In the genomic region with DNA sequence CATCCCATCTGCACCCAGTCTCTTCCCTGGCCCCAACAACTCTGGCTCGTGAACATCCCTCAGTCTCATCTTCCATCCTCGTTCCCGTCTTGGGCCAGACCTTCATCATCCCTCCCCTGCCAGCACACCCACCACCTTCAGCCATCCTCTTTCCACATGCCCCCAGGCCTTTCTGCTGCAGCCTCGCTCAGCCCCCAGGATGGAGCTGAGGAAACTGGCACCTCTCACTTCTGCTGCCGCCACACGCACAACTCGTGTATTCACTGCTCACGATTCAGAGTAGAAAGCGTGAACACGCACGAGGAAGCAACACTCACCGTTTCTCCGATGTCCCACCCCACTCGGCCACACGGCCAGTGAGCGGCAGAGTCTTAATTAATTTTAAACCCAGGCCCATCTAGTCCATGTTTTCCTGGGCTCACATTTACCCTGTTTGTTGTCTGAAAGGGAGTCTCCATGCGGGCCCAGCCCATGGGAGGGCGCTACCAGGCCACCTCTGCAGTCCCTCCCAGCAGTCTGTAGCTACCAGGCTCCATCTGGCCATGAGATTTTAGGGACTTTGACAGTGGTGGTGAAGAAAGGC, we compare ENCODE assay signal across 16 cellular contexts. TPM values are rescaled to one million over a fixed set of nuclear protein-coding genes. Genes with fewer than 3 reads are reported as not detected.
DNase-seq lines count a peak whose midpoint lies in the region; ATAC-seq and TF ChIP-seq lines count a peak whose summit lies in the region.
"Had no signal": no experiment of that assay in that cellular context is flagged by ENCODE, and none has a peak within 500 bp of the region (broad histone marks: within the 10 kb centered on the region; RNA-seq: fewer than 3 reads in every experiment).

No MANE protein-coding gene starts in this region.

- no peak for DNase-seq in activated naive CD8-positive, alpha-beta T cell treated with anti-CD3 and anti-CD28 coated beads for 36 hours
- DNase-seq in glutamatergic neuron (no peak), kidney glomerular epithelial cell (lab: John Stamatoyannopoulos, UW) (no peak)
- DNase-seq in stimulated activated naive B cell treated with anti-CD40 and anti-IgM and Interleukin-4, amounts not matched to agents 10 μg/mL and 1 μg/mL and 100 μg/mL, for 72 hours, result no peak
- DNase-seq: BE2C; CD4-positive, alpha-beta memory T cell; DND-41; GDM1; GOT3; NCI-H1436; NCI-H2029 treated with DMSO at 0.1 percent for 48 hours; NCI-H510A treated with DMSO at 0.1 percent for 48 hours had no signal

- no peaks in the 10 kb centered on the region for H3K27me3 Mint-ChIP-seq in activated naive CD8-positive, alpha-beta T cell
- H3K27me3 Mint-ChIP-seq in activated naive CD8-positive, alpha-beta T cell treated with anti-CD3 and anti-CD28 coated beads for 36 hours, result no peaks in the 10 kb centered on the region
- H3K27me3 Mint-ChIP-seq in activated T-helper 17 cell treated with anti-CD3 and anti-CD28 coated beads, Interleukin-2, amount 50 U/mL, for 72 hours, result no peaks in the 10 kb centered on the region
- peaks cover 17% of the 10 kb centered on the region for H3K27me3 Mint-ChIP-seq in glutamatergic neuron (ENCODE audit: unreplicated experiment)
- no peaks in the 10 kb centered on the region for H3K27me3 Mint-ChIP-seq in stimulated activated naive B cell treated with anti-CD40 and anti-IgM and Interleukin-4, amounts not matched to agents 10 μg/mL and 1 μg/mL and 100 μg/mL, for 72 hours
- H3K27me3 Mint-ChIP-seq: CD4-positive, alpha-beta memory T cell had no signal

- ATAC-seq in activated T-helper 17 cell treated with anti-CD3 and anti-CD28 coated beads, Interleukin-2, amount 50 U/mL, for 72 hours (replicated peaks), result no peak
- no peak for ATAC-seq in stimulated activated naive B cell treated with anti-CD40 and anti-IgM and Interleukin-4, amounts not matched to agents 10 μg/mL and 1 μg/mL and 100 μg/mL, for 72 hours (replicated peaks)
- ATAC-seq in GM21381 (IDR thresholded peaks at IDR 0.05; ENCODE audit: unreplicated experiment), result no peak
- ATAC-seq: K562 had no signal

- H3K4me1 Mint-ChIP-seq in activated naive CD8-positive, alpha-beta T cell (ENCODE audit: low read depth), result peaks cover 6% of the 10 kb centered on the region
- H3K4me1 Mint-ChIP-seq in activated naive CD8-positive, alpha-beta T cell treated with anti-CD3 and anti-CD28 coated beads for 36 hours, result peaks cover 12% of the 10 kb centered on the region
- no peaks in the 10 kb centered on the region for H3K4me1 Mint-ChIP-seq in activated T-helper 17 cell treated with anti-CD3 and anti-CD28 coated beads, Interleukin-2, amount 50 U/mL, for 72 hours
- H3K4me1 Mint-ChIP-seq in glutamatergic neuron (ENCODE audit: low read depth, unreplicated experiment), result peaks cover 44% of the 10 kb centered on the region
- H3K4me1 Mint-ChIP-seq in stimulated activated naive B cell treated with anti-CD40 and anti-IgM and Interleukin-4, amounts not matched to agents 10 μg/mL and 1 μg/mL and 100 μg/mL, for 72 hours, result peaks cover 0 to 6% of the 10 kb centered on the region in 2 donors

- peaks cover 2% of the 10 kb centered on the region for H3K36me3 Mint-ChIP-seq in activated naive CD8-positive, alpha-beta T cell
- peaks cover 11% of the 10 kb centered on the region for H3K36me3 Mint-ChIP-seq in activated naive CD8-positive, alpha-beta T cell treated with anti-CD3 and anti-CD28 coated beads for 36 hours
- H3K36me3 Mint-ChIP-seq in activated T-helper 17 cell treated with anti-CD3 and anti-CD28 coated beads, Interleukin-2, amount 50 U/mL, for 72 hours (ENCODE audit: low read depth), result peaks cover 74% of the 10 kb centered on the region
- H3K36me3 Mint-ChIP-seq in glutamatergic neuron (ENCODE audit: unreplicated experiment), result no peaks in the 10 kb centered on the region
- H3K36me3 Mint-ChIP-seq in stimulated activated naive B cell treated with anti-CD40 and anti-IgM and Interleukin-4, amounts not matched to agents 10 μg/mL and 1 μg/mL and 100 μg/mL, for 72 hours, result peaks cover 54 to 65% of the 10 kb centered on the region in 2 donors

- peak overlapping the region; percentile 43 for H3K27ac Mint-ChIP-seq in activated naive CD8-positive, alpha-beta T cell
- H3K27ac Mint-ChIP-seq in activated naive CD8-positive, alpha-beta T cell treated with anti-CD3 and anti-CD28 coated beads for 36 hours, result no peak overlapping the region
- peak overlapping the region; percentile 70 for H3K27ac Mint-ChIP-seq in activated T-helper 17 cell treated with anti-CD3 and anti-CD28 coated beads, Interleukin-2, amount 50 U/mL, for 72 hours
- peak overlapping the region; percentile 52 for H3K27ac Mint-ChIP-seq in glutamatergic neuron (ENCODE audit: unreplicated experiment)
- peak overlapping the region; percentile 10 for H3K27ac Mint-ChIP-seq in stimulated activated naive B cell treated with anti-CD40 and anti-IgM and Interleukin-4, amounts not matched to agents 10 μg/mL and 1 μg/mL and 100 μg/mL, for 72 hours

- no peak overlapping the region for H3K4me3 Mint-ChIP-seq in activated naive CD8-positive, alpha-beta T cell
- H3K4me3 Mint-ChIP-seq in activated naive CD8-positive, alpha-beta T cell treated with anti-CD3 and anti-CD28 coated beads for 36 hours, result no peak overlapping the region
- no peak overlapping the region for H3K4me3 Mint-ChIP-seq in activated T-helper 17 cell treated with anti-CD3 and anti-CD28 coated beads, Interleukin-2, amount 50 U/mL, for 72 hours
- no peak overlapping the region for H3K4me3 Mint-ChIP-seq in glutamatergic neuron (ENCODE audit: unreplicated experiment)
- H3K4me3 Mint-ChIP-seq in stimulated activated naive B cell treated with anti-CD40 and anti-IgM and Interleukin-4, amounts not matched to agents 10 μg/mL and 1 μg/mL and 100 μg/mL, for 72 hours, result no peak overlapping the region
- H3K4me3 Mint-ChIP-seq: CD4-positive, alpha-beta memory T cell had no signal

- TF ChIP-seq CTCF in glutamatergic neuron (IDR thresholded peaks at IDR 0.05; ENCODE audit: partially characterized antibody, unreplicated experiment), result no peak

- H3K9me3 Mint-ChIP-seq in activated naive CD8-positive, alpha-beta T cell (ENCODE audit: low read depth), result no peaks in the 10 kb centered on the region
- H3K9me3 Mint-ChIP-seq in activated naive CD8-positive, alpha-beta T cell treated with anti-CD3 and anti-CD28 coated beads for 36 hours, result no peaks in the 10 kb centered on the region
- H3K9me3 Mint-ChIP-seq in activated T-helper 17 cell treated with anti-CD3 and anti-CD28 coated beads, Interleukin-2, amount 50 U/mL, for 72 hours, result no peaks in the 10 kb centered on the region
- peaks cover 11% of the 10 kb centered on the region for H3K9me3 Mint-ChIP-seq in glutamatergic neuron (ENCODE audit: unreplicated experiment)
- H3K9me3 Mint-ChIP-seq in stimulated activated naive B cell treated with anti-CD40 and anti-IgM and Interleukin-4, amounts not matched to agents 10 μg/mL and 1 μg/mL and 100 μg/mL, for 72 hours, result no peaks in the 10 kb centered on the region
- H3K9me3 Mint-ChIP-seq: CD4-positive, alpha-beta memory T cell had no signal

RNA-seq across cellular contexts. Expression of a gene that starts 12.5 kb away (rescaled TPM):
- not detected for total RNA-seq in activated naive CD8-positive, alpha-beta T cell treated with anti-CD3 and anti-CD28 coated beads for 36 hours
- total RNA-seq in activated T-helper 17 cell treated with anti-CD3 and anti-CD28 coated beads, Interleukin-2, amount 50 U/mL, for 72 hours, result not detected
- total RNA-seq in glutamatergic neuron (ENCODE audit: unreplicated experiment), result not detected
- total RNA-seq: CD4-positive, alpha-beta memory T cell; K562 had no signal

RNA-seq across cellular contexts. Expression of a gene that starts 18.1 kb away (rescaled TPM):
- total RNA-seq in activated naive CD8-positive, alpha-beta T cell treated with anti-CD3 and anti-CD28 coated beads for 36 hours, result 10 to 100 TPM in 1 of 2 experiments, 1 to 10 TPM in 1; 8.8 to 10.1 TPM
- 10 to 100 TPM; 14.9 to 15.7 TPM for total RNA-seq in activated T-helper 17 cell treated with anti-CD3 and anti-CD28 coated beads, Interleukin-2, amount 50 U/mL, for 72 hours
- total RNA-seq in glutamatergic neuron (ENCODE audit: unreplicated experiment), result 15.4 TPM

RNA-seq across cellular contexts. Expression of a gene that starts 39.3 kb away (rescaled TPM):
- total RNA-seq in activated naive CD8-positive, alpha-beta T cell treated with anti-CD3 and anti-CD28 coated beads for 36 hours, result 10 to 100 TPM; 37.5 to 38.2 TPM
- 10 to 100 TPM; 36.8 to 38.7 TPM for total RNA-seq in activated T-helper 17 cell treated with anti-CD3 and anti-CD28 coated beads, Interleukin-2, amount 50 U/mL, for 72 hours
- 69.9 TPM for total RNA-seq in glutamatergic neuron (ENCODE audit: unreplicated experiment)

RNA-seq across cellular contexts. Expression of a gene that starts 39.4 kb away (rescaled TPM):
- 1 to 10 TPM; 2.7 TPM for total RNA-seq in activated naive CD8-positive, alpha-beta T cell treated with anti-CD3 and anti-CD28 coated beads for 36 hours
- 1 to 10 TPM; 2.0 to 3.0 TPM for total RNA-seq in activated T-helper 17 cell treated with anti-CD3 and anti-CD28 coated beads, Interleukin-2, amount 50 U/mL, for 72 hours
- 1.9 TPM for total RNA-seq in glutamatergic neuron (ENCODE audit: unreplicated experiment)
